ENCODE assay signal across 19 cellular contexts in genomic region chr6:17478223-17478907, GRCh38.
"Had no signal": no experiment of that assay in that cellular context is flagged by ENCODE, and none has a peak within 500 bp of the region (broad histone marks: within the 10 kb centered on the region; RNA-seq: fewer than 3 reads in every experiment).

No MANE protein-coding gene starts in this region.

- H3K9me3 ChIP-seq: heart right ventricle, pancreas had no signal

- H3K36me3 Mint-ChIP-seq: activated naive CD8-positive, alpha-beta T cell treated with anti-CD3 and anti-CD28 coated beads, Interleukin-2, amount 10 ng/mL, durations not matched to agents 7 days and 5 days; stimulated activated naive B cell treated with anti-CD40 and anti-IgM and Interleukin-4, amounts not matched to agents 10 μg/mL and 1 μg/mL and 100 μg/mL, for 72 hours; T-cell had no signal

- H3K36me3 ChIP-seq: heart right ventricle, neural progenitor cell, pancreas had no signal

- H3K27ac ChIP-seq: pancreas, SK-N-MC, VCaP had no signal

- H3K27me3 ChIP-seq: heart right ventricle, neural progenitor cell, pancreas had no signal

- H3K27ac Mint-ChIP-seq: activated CD4-positive, alpha-beta memory T cell treated with anti-CD3 and anti-CD28 coated beads, Interleukin-2, amount 10 ng/mL, durations not matched to agents 7 days and 5 days; activated naive CD8-positive, alpha-beta T cell treated with anti-CD3 and anti-CD28 coated beads, Interleukin-2, amount 10 ng/mL, durations not matched to agents 7 days and 5 days; mesothelial cell of epicardium; neural progenitor cell; stimulated activated naive B cell treated with anti-CD40 and anti-IgM and Interleukin-4, amounts not matched to agents 10 μg/mL and 1 μg/mL and 100 μg/mL, for 72 hours; T-cell had no signal

- H3K4me1 ChIP-seq: pancreas had no signal

- H3K27me3 Mint-ChIP-seq: stimulated activated naive B cell treated with anti-CD40 and anti-IgM and Interleukin-4, amounts not matched to agents 10 μg/mL and 1 μg/mL and 100 μg/mL, for 72 hours had no signal

- DNase-seq: activated CD4-positive, alpha-beta memory T cell treated with anti-CD3 and anti-CD28 coated beads, Interleukin-2, amount 10 ng/mL, durations not matched to agents 7 days and 5 days; activated gamma-delta T cell treated with Interleukin-2 at 50 U/mL for 16 hours; activated naive CD8-positive, alpha-beta T cell treated with anti-CD3 and anti-CD28 coated beads, Interleukin-2, amount 10 ng/mL, durations not matched to agents 7 days and 5 days; activated T-cell treated with anti-CD3 and anti-CD28 coated beads, Interleukin-2, amount 50 U/mL, for 48 hours; caudate nucleus; cortex of kidney; effector CD8-positive, alpha-beta T cell; heart right ventricle; pancreas; stimulated activated CD4-positive, alpha-beta T cell treated with anti-CD3 and anti-CD28 coated beads, Interleukin-2, amount 100 ng/mL, for 24 hours; stimulated activated naive B cell treated with anti-CD40 and anti-IgM and Interleukin-4, amounts not matched to agents 10 μg/mL and 1 μg/mL and 100 μg/mL, for 72 hours; substantia nigra; T-cell; T1000 had no signal

- ATAC-seq: heart right ventricle; left lobe of liver; pancreas; stimulated activated naive B cell treated with anti-CD40 and anti-IgM and Interleukin-4, amounts not matched to agents 10 μg/mL and 1 μg/mL and 100 μg/mL, for 72 hours; T-cell had no signal

- H3K4me1 Mint-ChIP-seq: activated CD4-positive, alpha-beta memory T cell treated with anti-CD3 and anti-CD28 coated beads, Interleukin-2, amount 10 ng/mL, durations not matched to agents 7 days and 5 days; activated naive CD8-positive, alpha-beta T cell treated with anti-CD3 and anti-CD28 coated beads, Interleukin-2, amount 10 ng/mL, durations not matched to agents 7 days and 5 days; stimulated activated naive B cell treated with anti-CD40 and anti-IgM and Interleukin-4, amounts not matched to agents 10 μg/mL and 1 μg/mL and 100 μg/mL, for 72 hours; T-cell had no signal

- H3K4me3 ChIP-seq: heart right ventricle, neural progenitor cell, pancreas, SK-N-MC had no signal

- H3K4me3 Mint-ChIP-seq: activated CD4-positive, alpha-beta memory T cell treated with anti-CD3 and anti-CD28 coated beads, Interleukin-2, amount 10 ng/mL, durations not matched to agents 7 days and 5 days; activated naive CD8-positive, alpha-beta T cell treated with anti-CD3 and anti-CD28 coated beads, Interleukin-2, amount 10 ng/mL, durations not matched to agents 7 days and 5 days; mesothelial cell of epicardium; neural progenitor cell; stimulated activated naive B cell treated with anti-CD40 and anti-IgM and Interleukin-4, amounts not matched to agents 10 μg/mL and 1 μg/mL and 100 μg/mL, for 72 hours; T-cell had no signal

- H3K9me3 Mint-ChIP-seq: activated CD4-positive, alpha-beta memory T cell treated with anti-CD3 and anti-CD28 coated beads, Interleukin-2, amount 10 ng/mL, durations not matched to agents 7 days and 5 days; activated naive CD8-positive, alpha-beta T cell treated with anti-CD3 and anti-CD28 coated beads, Interleukin-2, amount 10 ng/mL, durations not matched to agents 7 days and 5 days; mesothelial cell of epicardium; neural progenitor cell; stimulated activated naive B cell treated with anti-CD40 and anti-IgM and Interleukin-4, amounts not matched to agents 10 μg/mL and 1 μg/mL and 100 μg/mL, for 72 hours; T-cell had no signal
